Comparison of ENCODE assay signal across 2 cellular contexts in the genomic region with DNA sequence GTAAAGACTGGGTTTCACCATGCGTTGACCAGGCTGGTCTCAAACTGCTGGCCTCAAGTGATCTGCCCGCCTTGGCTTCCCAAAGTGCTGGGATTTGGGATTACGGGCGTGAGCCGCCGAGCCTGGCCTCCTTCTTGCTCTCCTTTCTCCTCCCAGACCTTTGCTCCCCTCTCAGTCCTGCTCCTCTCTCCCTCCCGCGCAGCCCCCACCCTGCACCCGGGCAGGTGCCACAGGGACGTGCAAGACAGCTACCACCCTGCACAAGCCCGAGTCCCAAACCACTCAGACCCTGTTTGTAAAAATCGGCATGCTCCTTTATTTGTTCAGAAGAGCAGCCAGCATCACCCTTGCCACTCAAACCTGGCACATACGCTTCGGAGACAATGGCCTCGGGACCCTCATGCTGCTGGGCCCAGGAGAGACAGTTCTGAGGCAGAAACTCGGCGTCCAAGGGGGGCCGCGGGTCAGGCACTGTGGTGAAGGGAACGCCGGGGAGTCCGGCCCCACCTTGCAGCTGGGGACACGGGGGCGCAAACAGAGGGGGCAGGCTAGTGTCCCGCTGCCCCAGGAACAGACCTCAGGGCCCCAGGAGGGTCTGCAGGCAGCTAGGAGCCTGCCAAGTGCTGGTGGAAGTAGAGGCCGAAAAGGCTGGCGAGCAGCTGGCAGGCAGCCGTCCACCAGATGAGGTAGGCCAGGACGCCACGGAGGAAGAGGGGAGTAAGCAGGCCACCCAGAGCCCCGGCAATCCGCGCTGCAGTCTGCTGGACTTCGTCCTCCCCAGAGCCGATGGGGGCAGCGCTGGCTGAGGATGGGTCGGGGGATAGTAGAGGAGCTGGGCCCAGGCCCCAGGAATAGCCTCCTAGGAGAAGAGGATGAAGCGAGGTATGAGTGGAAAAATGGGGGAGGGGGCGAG.
TF ChIP-seq lines count a peak whose summit lies in the region.

No MANE protein-coding gene starts in this region.

TF ChIP-seq in IMR-90, 13 proteins besides CTCF, POLR2A, EP300 and RAD21:
- TF ChIP-seq CEBPB (IDR thresholded peaks at IDR 0.05; ENCODE audit: low read depth, low read length) (no peak), NFE2L2 (IDR thresholded peaks at IDR 0.05; ENCODE audit: low read depth, low read length) (no peak), RCOR1 (IDR thresholded peaks at IDR 0.05; ENCODE audit: insufficient replicate concordance, low read length) (no peak)

TF ChIP-seq in HEK293T, 16 proteins besides CTCF, POLR2A, EP300 and RAD21:
- TF ChIP-seq ELF4 (IDR thresholded peaks at IDR 0.05) (no peak), L3MBTL2 (conservative IDR thresholded peaks at IDR 0.05) (no peak), ZNF384 (IDR thresholded peaks at IDR 0.05) (no peak), TARDBP (IDR thresholded peaks at IDR 0.05) (no peak), SUZ12 (IDR thresholded peaks at IDR 0.05) (no peak), FOXA1 (IDR thresholded peaks at IDR 0.05) (no peak), FOXK2 (IDR thresholded peaks at IDR 0.05) (no peak), BHLHE40 (IDR thresholded peaks at IDR 0.05; ENCODE audit: borderline replicate concordance) (no peak), ARNT (IDR thresholded peaks at IDR 0.05) (no peak)
- TF ChIP-seq, protein P1, sequence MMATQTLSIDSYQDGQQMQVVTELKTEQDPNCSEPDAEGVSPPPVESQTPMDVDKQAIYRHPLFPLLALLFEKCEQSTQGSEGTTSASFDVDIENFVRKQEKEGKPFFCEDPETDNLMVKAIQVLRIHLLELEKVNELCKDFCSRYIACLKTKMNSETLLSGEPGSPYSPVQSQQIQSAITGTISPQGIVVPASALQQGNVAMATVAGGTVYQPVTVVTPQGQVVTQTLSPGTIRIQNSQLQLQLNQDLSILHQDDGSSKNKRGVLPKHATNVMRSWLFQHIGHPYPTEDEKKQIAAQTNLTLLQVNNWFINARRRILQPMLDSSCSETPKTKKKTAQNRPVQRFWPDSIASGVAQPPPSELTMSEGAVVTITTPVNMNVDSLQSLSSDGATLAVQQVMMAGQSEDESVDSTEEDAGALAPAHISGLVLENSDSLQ (IDR thresholded peaks at IDR 0.05), result no peak
TF ChIP-seq in HEK293T: peak in this region for 0.
